Comparison of ENCODE assay signal across 8 cellular contexts in the genomic region with DNA sequence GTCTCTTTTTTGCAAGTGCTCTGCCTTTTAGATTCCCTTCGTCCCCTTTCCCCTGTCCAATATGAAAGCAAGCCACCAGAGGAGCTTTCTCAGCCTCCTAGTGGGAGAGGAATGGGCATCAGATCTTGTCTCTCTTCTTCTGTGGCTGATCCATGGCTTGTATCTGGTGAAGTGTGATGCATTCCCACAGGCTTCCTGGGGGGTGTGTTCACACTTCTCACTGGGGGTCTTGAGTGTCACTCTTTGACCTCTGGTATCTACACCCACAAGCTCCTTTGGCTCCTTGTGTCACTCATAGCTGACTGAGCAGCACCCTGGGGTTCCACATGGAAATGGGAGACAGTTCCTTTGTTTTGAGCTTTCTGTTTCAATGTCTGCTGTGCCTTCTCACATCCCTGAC.
"Had no signal": no experiment of that assay in that cellular context is flagged by ENCODE, and none has a peak within 500 bp of the region (broad histone marks: within the 10 kb centered on the region; RNA-seq: fewer than 3 reads in every experiment).

No MANE protein-coding gene starts in this region.

- DNase-seq: GDM1, GF-D8 had no signal

- FAIRE-seq: G401.6, GM12878, GM12891, GM12892, GM18507, GM19239 had no signal

- ATAC-seq: GM12878 had no signal

- H3K4me3 ChIP-seq: GM12878 had no signal
